ENCODE assay signal across 9 cellular contexts in genomic region chr1:156120318-156120717, GRCh38. TPM values are rescaled to one million over a fixed set of nuclear protein-coding genes. Genes with fewer than 3 reads are reported as not detected.
DNase-seq lines count a peak whose midpoint lies in the region; ATAC-seq and TF ChIP-seq lines count a peak whose summit lies in the region.
"Had no signal": no experiment of that assay in that cellular context is flagged by ENCODE, and none has a peak within 500 bp of the region (broad histone marks: within the 10 kb centered on the region; RNA-seq: fewer than 3 reads in every experiment).

No MANE protein-coding gene starts in this region.

- H3K27ac Mint-ChIP-seq in activated T-cell treated with anti-CD3 and anti-CD28 coated beads, Interleukin-2, amount 50 U/mL, for 72 hours: no peak overlapping the region
- peak overlapping the region; percentile 96 for H3K27ac Mint-ChIP-seq in MCF 10A (ENCODE audit: low read depth, unreplicated experiment)

- no peak for TF ChIP-seq EP300 in transverse colon (IDR thresholded peaks at IDR 0.05; ENCODE audit: low read depth)

- no peaks in the 10 kb centered on the region for H3K27me3 ChIP-seq in transverse colon

- peaks cover 9 to 12% of the 10 kb centered on the region in 2 donors for H3K36me3 Mint-ChIP-seq in activated T-cell treated with anti-CD3 and anti-CD28 coated beads, Interleukin-2, amount 50 U/mL, for 72 hours (ENCODE audit: insufficient read depth in 2 of 2)
- peaks cover 45% of the 10 kb centered on the region for H3K36me3 Mint-ChIP-seq in MCF 10A (ENCODE audit: insufficient read depth, unreplicated experiment)

- no peak overlapping the region for H3K4me3 ChIP-seq in mesodermal cell (ENCODE audit: extremely low read depth, insufficient read depth, low read length, poor library complexity, severe bottlenecking)
- peak overlapping the region in 2 of 4 donors; percentile 76 to 99 for H3K4me3 ChIP-seq in transverse colon

- H3K4me1 ChIP-seq in mesodermal cell (ENCODE audit: control insufficient read depth, insufficient read depth, low read length, poor library complexity, severe bottlenecking): peaks cover 73% of the 10 kb centered on the region
- peaks cover 59 to 90% (median 87%) of the 10 kb centered on the region in 4 donors for H3K4me1 ChIP-seq in transverse colon

- TF ChIP-seq POLR2A in transverse colon (IDR thresholded peaks at IDR 0.05): no peak

- no TSS peak for BruUV-seq in MCF 10A (replicated peaks; lab: Mats Ljungman, UMichigan)

- peak overlapping the region; percentile 55 for H3K4me3 Mint-ChIP-seq in activated T-cell treated with anti-CD3 and anti-CD28 coated beads, Interleukin-2, amount 50 U/mL, for 72 hours
- peak overlapping the region; percentile 79 for H3K4me3 Mint-ChIP-seq in MCF 10A (ENCODE audit: unreplicated experiment)

- no peak for TF ChIP-seq CTCF in MCF 10A (IDR thresholded peaks at IDR 0.05; ENCODE audit: unreplicated experiment)
- TF ChIP-seq CTCF in transverse colon (IDR thresholded peaks at IDR 0.05): no peak

- CTCF ChIA-PET in MCF 10A (lab: Yijun Ruan, JAX): interaction anchor here (0.6 to 46.2 kb wide), 3 partner anchors 9 to 383 kb away, joined by 3 to 1892 read pairs (median 252); partner anchors contain the start of gene MEX3A

- ATAC-seq in activated T-cell treated with anti-CD3 and anti-CD28 coated beads, Interleukin-2, amount 50 U/mL, for 72 hours (replicated peaks in 1 of 2): no peak

- POLR2A ChIA-PET in MCF 10A (lab: Yijun Ruan, JAX): interaction anchor here (0.6 to 25.7 kb wide), 7 partner anchors 7 to 926 kb away, joined by 3 to 960 read pairs (median 9); partner anchors contain the start of genes PMF1, SMG5 and TMEM79

- WGBS in mesodermal cell (ENCODE audit: insufficient coverage in 2 of 2), 2 experiments: 93 to 100% methylated on average over 3 of the region's 3 CpGs
- 86 to 92% methylated on average over 2 to 3 of the region's 3 CpGs for WGBS in transverse colon (ENCODE audit: low coverage in 1 of 2), 2 donors

- peaks cover 23% of the 10 kb centered on the region for H3K27me3 Mint-ChIP-seq in activated T-cell treated with anti-CD3 and anti-CD28 coated beads, Interleukin-2, amount 50 U/mL, for 72 hours (ENCODE audit: low read depth)
- H3K27me3 Mint-ChIP-seq in MCF 10A (ENCODE audit: insufficient read depth, unreplicated experiment): no peaks in the 10 kb centered on the region

- no peak for DNase-seq in activated T-cell treated with anti-CD3 and anti-CD28 coated beads, Interleukin-2, amount 50 U/mL, for 72 hours
- DNase-seq in activated T-cell treated with anti-CD3 and anti-CD28 coated beads, Interleukin-2, amount 50 U/mL, for 48 hours: no peak
- DNase-seq in MCF 10A (ENCODE audit: unreplicated experiment) (no peak), transverse colon (no peak), ACHN (no peak), cerebellar cortex (ENCODE audit: low spot score) (no peak), DMS153 (lab: John Stamatoyannopoulos, UW) (no peak)
- DNase-seq: NCI-H524 had no signal

- H3K9me3 ChIP-seq in mesodermal cell (ENCODE audit: control insufficient read depth, low read length) (no peaks in the 10 kb centered on the region), transverse colon (no peaks in the 10 kb centered on the region)

- H3K9me3 Mint-ChIP-seq in activated T-cell treated with anti-CD3 and anti-CD28 coated beads, Interleukin-2, amount 50 U/mL, for 72 hours: no peaks in the 10 kb centered on the region
- no peaks in the 10 kb centered on the region for H3K9me3 Mint-ChIP-seq in MCF 10A (ENCODE audit: unreplicated experiment)

- H3K36me3 ChIP-seq in mesodermal cell (ENCODE audit: control insufficient read depth, insufficient read depth, low read length) (peaks cover 48% of the 10 kb centered on the region), transverse colon (no peaks in the 10 kb centered on the region)

- intact Hi-C loops in MCF 10A (cut with micrococcal nuclease): no loop called here
- intact Hi-C loops in transverse colon (cut with DNase I; ENCODE audit: low total_unique reads): no loop called here

- in situ Hi-C loops in transverse colon (cut with MboI; ENCODE audit: low pct_ligation_motif_present in 1 of 4, low pct_unique_long_range_greater_than_20kb in 1 of 4, low sequenced_read_pairs in 3 of 4) (no loop called here), ACHN (cut with HindIII; ENCODE audit: low pct_ligation_motif_present, low pct_unique_long_range_greater_than_20kb, low sequenced_read_pairs) (no loop called here)

- H3K27ac ChIP-seq in mesodermal cell (ENCODE audit: low read depth, low read length, severe bottlenecking): peak overlapping the region; percentile 57
- H3K27ac ChIP-seq in transverse colon: peak overlapping the region; percentile 96 to 100 (median 98)

- peaks cover 77% of the 10 kb centered on the region for H3K4me1 Mint-ChIP-seq in activated T-cell treated with anti-CD3 and anti-CD28 coated beads, Interleukin-2, amount 50 U/mL, for 72 hours (ENCODE audit: low read depth)
- peaks cover 69% of the 10 kb centered on the region for H3K4me1 Mint-ChIP-seq in MCF 10A (ENCODE audit: insufficient read depth, unreplicated experiment)

RNA-seq across cellular contexts. Expression of gene LMNA, which starts 5.8 kb away (rescaled TPM):
- 100 to 1,000 TPM; 125 to 159 TPM for total RNA-seq in activated T-cell treated with anti-CD3 and anti-CD28 coated beads, Interleukin-2, amount 50 U/mL, for 72 hours
- total RNA-seq in MCF 10A (2022) (620 and 716 TPM in 2 replicates), transverse colon (100 to 1,000 TPM; 300 to 999 (median 324) TPM)
- polyA plus RNA-seq in mesodermal cell (2013, experiment 1 of 2): 193 TPM
- 171 TPM for polyA plus RNA-seq in mesodermal cell (2013, experiment 2 of 2)

RNA-seq across cellular contexts. Expression of gene SEMA4A, which starts 33.1 kb away (rescaled TPM):
- total RNA-seq in activated T-cell treated with anti-CD3 and anti-CD28 coated beads, Interleukin-2, amount 50 U/mL, for 72 hours: 10 to 100 TPM; 63.7 to 80.3 TPM
- total RNA-seq in MCF 10A (2022) (1.5 and 4.7 TPM in 2 replicates), transverse colon (1 to 10 TPM in 3 of 4 donors, not detected in 1; 2.6 to 6.0 (median 4.8) TPM)
- polyA plus RNA-seq in mesodermal cell (2013, experiment 1 of 2): 1.6 TPM
- polyA plus RNA-seq in mesodermal cell (2013, experiment 2 of 2): 1.4 TPM

RNA-seq across cellular contexts. Expression of gene MEX3A, which starts 38.1 kb away (rescaled TPM):
- total RNA-seq in activated T-cell treated with anti-CD3 and anti-CD28 coated beads, Interleukin-2, amount 50 U/mL, for 72 hours: under 1 TPM; 0.31 to 0.97 TPM
- total RNA-seq in MCF 10A (2022): 0.88 and 0.91 TPM in 2 replicates
- 61.7 TPM for polyA plus RNA-seq in mesodermal cell (2013, experiment 1 of 2)
- polyA plus RNA-seq in mesodermal cell (2013, experiment 2 of 2): 47.5 TPM
- under 1 TPM in 3 of 4 donors, not detected in 1; 0.14 to 0.60 (median 0.48) TPM for total RNA-seq in transverse colon

RNA-seq across cellular contexts. Expression of gene RAB25, which starts 59.4 kb away (rescaled TPM):
- under 1 TPM; 0.53 to 0.95 TPM for total RNA-seq in activated T-cell treated with anti-CD3 and anti-CD28 coated beads, Interleukin-2, amount 50 U/mL, for 72 hours
- total RNA-seq in MCF 10A (2022) (1.6 and 5.5 TPM in 2 replicates), transverse colon (100 to 1,000 TPM; 140 to 213 (median 174) TPM)
- polyA plus RNA-seq in mesodermal cell (2013, experiment 1 of 2): 0.74 TPM
- polyA plus RNA-seq in mesodermal cell (2013, experiment 2 of 2): 0.91 TPM

Comparison
In these comparisons a context has a peak if more than half of its experiments do, and no peak if none do; other contexts are left out.
1. RNA of gene SEMA4A, which starts 33.1 kb away (total RNA-seq): 63.7 to 80.3 TPM in activated T-cell treated with anti-CD3 and anti-CD28 coated beads, Interleukin-2, amount 50 U/mL, for 72 hours; 2.6 to 6.0 TPM in transverse colon and 1.5 to 4.7 TPM in MCF 10A; every median in the first group is over 4 times any median in the second.